ENCODE assay signal across 15 cellular contexts in the genomic region with DNA sequence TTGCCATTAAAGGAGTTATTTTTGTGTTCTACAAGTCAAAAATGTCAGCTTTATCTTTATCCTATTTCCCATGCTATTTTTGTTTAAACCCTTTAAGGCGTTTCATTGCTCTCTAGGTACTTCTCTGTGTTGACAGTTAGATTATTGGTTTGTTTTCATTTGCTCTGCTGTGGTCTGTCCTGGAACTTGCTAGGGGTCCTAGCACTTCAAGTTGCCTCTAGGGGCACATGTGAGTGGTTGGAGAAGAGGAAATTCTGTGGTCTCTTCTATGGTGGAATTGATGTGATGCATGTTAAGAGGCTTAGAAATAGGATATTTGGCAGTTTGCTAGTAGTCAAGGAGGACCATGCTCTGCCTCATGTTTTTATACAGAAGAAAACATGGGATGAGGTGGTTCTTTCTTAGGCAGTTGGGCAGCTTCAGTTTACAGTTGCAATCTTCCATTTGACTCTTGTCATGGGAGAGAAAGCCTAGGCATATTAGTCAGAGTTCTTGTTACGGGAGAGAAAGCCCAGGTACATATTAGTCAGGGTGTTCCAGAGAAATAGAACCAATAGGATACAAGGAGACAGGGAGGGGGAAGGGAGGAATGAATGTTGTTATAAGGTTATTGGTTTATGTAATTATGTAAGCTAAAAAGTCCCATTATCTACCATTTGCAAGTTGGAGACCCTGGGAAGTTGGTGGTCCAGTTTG. TPM values are rescaled to one million over a fixed set of nuclear protein-coding genes. Genes with fewer than 3 reads are reported as not detected.
DNase-seq lines count a peak whose midpoint lies in the region; ATAC-seq, FAIRE-seq and TF ChIP-seq lines count a peak whose summit lies in the region.
"Had no signal": no experiment of that assay in that cellular context is flagged by ENCODE, and none has a peak within 500 bp of the region (broad histone marks: within the 10 kb centered on the region; RNA-seq: fewer than 3 reads in every experiment).

No MANE protein-coding gene starts in this region.

- peak; percentile 62 for FAIRE-seq in HTR-8/SVneo (lab: Jason Lieb, UNC)
- no peak for FAIRE-seq in astrocyte (lab: Jason Lieb, UNC)

- H3K9me3 Mint-ChIP-seq in astrocyte (ENCODE audit: unreplicated experiment), result no peaks in the 10 kb centered on the region
- peaks cover 0 to 10% (median 0%) of the 10 kb centered on the region in 11 donors for H3K9me3 Mint-ChIP-seq in naive thymus-derived CD4-positive, alpha-beta T cell

- H3K36me3 Mint-ChIP-seq in astrocyte (ENCODE audit: low read depth, unreplicated experiment), result peaks cover 7% of the 10 kb centered on the region
- H3K36me3 Mint-ChIP-seq in naive thymus-derived CD4-positive, alpha-beta T cell, result peaks cover 3 to 45% (median 30%) of the 10 kb centered on the region in 5 donors

- H3K27ac ChIP-seq in DOHH2 (ENCODE audit: low read depth, low read length) (no peak overlapping the region), astrocyte (ENCODE audit: low read depth, low read length) (no peak overlapping the region)
- no peak overlapping the region for H3K27ac ChIP-seq in naive thymus-derived CD4-positive, alpha-beta T cell (ENCODE audit: low read depth, low read length)
- H3K27ac ChIP-seq: C4-2B, gastrocnemius medialis, SK-N-MC had no signal

- H3K4me3 Mint-ChIP-seq in astrocyte (ENCODE audit: unreplicated experiment), result no peak overlapping the region
- H3K4me3 Mint-ChIP-seq in naive thymus-derived CD4-positive, alpha-beta T cell, result no peak overlapping the region
- H3K4me3 Mint-ChIP-seq: activated B cell treated with CpG ODN at 0.5 μM for 24 hours, naive B cell had no signal

- no peaks in the 10 kb centered on the region for H3K27me3 Mint-ChIP-seq in astrocyte (ENCODE audit: low read depth, unreplicated experiment)
- H3K27me3 Mint-ChIP-seq in naive thymus-derived CD4-positive, alpha-beta T cell, result no peaks in the 10 kb centered on the region
- H3K27me3 Mint-ChIP-seq: activated B cell treated with CpG ODN at 0.5 μM for 24 hours, naive B cell had no signal

- intact Hi-C loops in naive thymus-derived CD4-positive, alpha-beta T cell (cut with micrococcal nuclease), result no loop called here

- H3K9ac ChIP-seq in astrocyte (ENCODE audit: low read length), result no peak overlapping the region

- no peaks in the 10 kb centered on the region for H3K27me3 ChIP-seq in DOHH2 (ENCODE audit: control insufficient read depth, low read length)
- no peaks in the 10 kb centered on the region for H3K27me3 ChIP-seq in astrocyte (ENCODE audit: insufficient read depth, low read length)
- no peaks in the 10 kb centered on the region for H3K27me3 ChIP-seq in kidney epithelial cell (ENCODE audit: control insufficient read depth, insufficient read depth, low read length)
- H3K27me3 ChIP-seq in naive thymus-derived CD4-positive, alpha-beta T cell (ENCODE audit: control insufficient read depth in 2 of 2, insufficient read depth in 2 of 2, low read length in 2 of 2), result no peaks in the 10 kb centered on the region
- H3K27me3 ChIP-seq: gastrocnemius medialis had no signal

- TF ChIP-seq CTCF in DOHH2 (IDR thresholded peaks at IDR 0.05; ENCODE audit: low read depth, low read length, poor library complexity, severe bottlenecking) (peak; percentile 43), astrocyte (IDR thresholded peaks at IDR 0.05; ENCODE audit: insufficient read depth, low read depth, low read length) (peak; percentile 22), kidney epithelial cell (IDR thresholded peaks at IDR 0.05; ENCODE audit: insufficient read depth, low read length, poor library complexity, severe bottlenecking) (peak; percentile 7)

- no peaks in the 10 kb centered on the region for H4K20me1 ChIP-seq in DOHH2 (ENCODE audit: control insufficient read depth, insufficient read depth, low read depth, low read length)
- H4K20me1 ChIP-seq in astrocyte (ENCODE audit: insufficient read depth, low read length), result peaks cover 7% of the 10 kb centered on the region

- H2AFZ ChIP-seq in astrocyte (ENCODE audit: low read depth, low read length), result no peak overlapping the region

- peaks cover 14% of the 10 kb centered on the region for H3K4me1 Mint-ChIP-seq in astrocyte (ENCODE audit: low read depth, unreplicated experiment)
- peaks cover 0 to 5% (median 0%) of the 10 kb centered on the region in 7 donors for H3K4me1 Mint-ChIP-seq in naive thymus-derived CD4-positive, alpha-beta T cell

- no peaks in the 10 kb centered on the region for H3K9me3 ChIP-seq in DOHH2 (ENCODE audit: control insufficient read depth, insufficient read depth, low read length)
- H3K9me3 ChIP-seq in astrocyte (ENCODE audit: insufficient read depth, low read depth, low read length), result no peaks in the 10 kb centered on the region
- H3K9me3 ChIP-seq in naive thymus-derived CD4-positive, alpha-beta T cell (ENCODE audit: control insufficient read depth in 2 of 3, low read length in 3 of 3), result no peaks in the 10 kb centered on the region
- H3K9me3 ChIP-seq: gastrocnemius medialis, HAP-1 had no signal

- H3K4me3 ChIP-seq in DOHH2 (ENCODE audit: low read length) (no peak overlapping the region), astrocyte (ENCODE audit: insufficient read depth, low read depth, low read length) (no peak overlapping the region), kidney epithelial cell (ENCODE audit: low read depth, low read length) (no peak overlapping the region)
- H3K4me3 ChIP-seq in naive thymus-derived CD4-positive, alpha-beta T cell (ENCODE audit: low read length), result no peak overlapping the region
- H3K4me3 ChIP-seq: gastrocnemius medialis, HAP-1, SK-N-MC had no signal

- H3K79me2 ChIP-seq in DOHH2 (ENCODE audit: control insufficient read depth, low read length) (0 out of 2 replicates have a peak, but pooled peaks cover 4% of the 10 kb centered on the region), astrocyte (ENCODE audit: insufficient read depth, low read length) (peaks cover 13% of the 10 kb centered on the region)

- H3K4me1 ChIP-seq in DOHH2 (ENCODE audit: control insufficient read depth, low read length), result 0 out of 2 replicates have a peak, but pooled peaks cover 1% of the 10 kb centered on the region
- H3K4me1 ChIP-seq in astrocyte (ENCODE audit: insufficient read depth, low read length), result no peaks in the 10 kb centered on the region
- no peaks in the 10 kb centered on the region for H3K4me1 ChIP-seq in naive thymus-derived CD4-positive, alpha-beta T cell (ENCODE audit: control insufficient read depth in 2 of 2, insufficient read depth in 2 of 2, low read length in 2 of 2)

- CTCF ChIA-PET in naive thymus-derived CD4-positive, alpha-beta T cell (lab: Charles Lee), result no interaction called here

- no peak for ATAC-seq in naive thymus-derived CD4-positive, alpha-beta T cell
- ATAC-seq: gastrocnemius medialis, left cardiac atrium had no signal

- no peaks in the 10 kb centered on the region for H3F3A ChIP-seq in DOHH2 (ENCODE audit: control insufficient read depth, insufficient read depth)

- H3K4me2 ChIP-seq in DOHH2 (ENCODE audit: low read length), result no peak overlapping the region
- H3K4me2 ChIP-seq in astrocyte (ENCODE audit: low read length), result no peak overlapping the region

- DNase-seq in HTR-8/SVneo (ENCODE audit: insufficient read length, low spot score), result no peak
- DNase-seq in astrocyte (ENCODE audit: low read depth), result no peak
- no peak for DNase-seq in kidney epithelial cell (ENCODE audit: low read depth)
- no peak for DNase-seq in naive thymus-derived CD4-positive, alpha-beta T cell
- DNase-seq in AG20443 (ENCODE audit: low spot score), result no peak
- no peak for DNase-seq in NCI-H1436 treated with DMSO at 0.1 percent for 48 hours (lab: John Stamatoyannopoulos, UW)
- DNase-seq in SHP77 (lab: John Stamatoyannopoulos, UW), result no peak
- DNase-seq: activated B cell treated with CpG ODN at 0.5 μM for 24 hours, gastrocnemius medialis, left cardiac atrium, naive B cell had no signal

- no peak overlapping the region for H3K27ac Mint-ChIP-seq in astrocyte (ENCODE audit: unreplicated experiment)
- H3K27ac Mint-ChIP-seq in naive thymus-derived CD4-positive, alpha-beta T cell, result peak overlapping the region in 1 of 9 donors; percentile 38
- H3K27ac Mint-ChIP-seq: activated B cell treated with CpG ODN at 0.5 μM for 24 hours had no signal

- POLR2A ChIA-PET in naive thymus-derived CD4-positive, alpha-beta T cell (lab: Charles Lee), result no interaction called here

- H3K36me3 ChIP-seq in DOHH2 (ENCODE audit: control insufficient read depth, low read length) (peaks cover 22% of the 10 kb centered on the region), astrocyte (ENCODE audit: insufficient read depth, low read length) (peaks cover under 1% of the 10 kb centered on the region), kidney epithelial cell (ENCODE audit: control insufficient read depth, insufficient read depth, low read length) (no peaks in the 10 kb centered on the region)
- peaks cover 0 to 9% (median 0%) of the 10 kb centered on the region in 3 experiments for H3K36me3 ChIP-seq in naive thymus-derived CD4-positive, alpha-beta T cell (ENCODE audit: control insufficient read depth in 2 of 3, insufficient read depth in 3 of 3, low read length in 3 of 3)

- H3K9me2 ChIP-seq in DOHH2 (replicated peaks; ENCODE audit: control insufficient read depth, low read length), result no peaks in the 10 kb centered on the region

RNA-seq across cellular contexts. Expression of gene TTLL5, which starts 14.4 kb away (rescaled TPM):
- 24.0 and 27.9 TPM in 2 replicates for total RNA-seq in astrocyte
- total RNA-seq in kidney epithelial cell, result 16.5 and 24.7 TPM in 2 replicates
- 10 to 100 TPM; 21.0 to 31.4 (median 21.6) TPM for total RNA-seq in naive thymus-derived CD4-positive, alpha-beta T cell
- 10 to 100 TPM in 1 of 2 donors, 1 to 10 TPM in 1; 7.8 to 15.6 TPM for polyA plus RNA-seq in naive thymus-derived CD4-positive, alpha-beta T cell

RNA-seq across cellular contexts. Expression of gene ERG28, which starts 14.7 kb away (rescaled TPM):
- total RNA-seq in astrocyte, result 22.2 and 23.1 TPM in 2 replicates
- 14.8 and 16.2 TPM in 2 replicates for total RNA-seq in kidney epithelial cell
- 10 to 100 TPM in 3 of 5 experiments, 1 to 10 TPM in 2; 7.6 to 17.0 (median 12.4) TPM for total RNA-seq in naive thymus-derived CD4-positive, alpha-beta T cell
- 10 to 100 TPM; 23.4 to 37.1 TPM for polyA plus RNA-seq in naive thymus-derived CD4-positive, alpha-beta T cell
